1 cellular context compared by ENCODE assay signal in genomic region chr1:179872558-179872957, GRCh38.
TF ChIP-seq lines count a peak whose summit lies in the region.

No MANE protein-coding gene starts in this region.

TF ChIP-seq in HepG2, 621 proteins besides CTCF, POLR2A, EP300 and RAD21:
- TF ChIP-seq SIN3B (IDR thresholded peaks at IDR 0.05; ENCODE audit: low read length) = no peak
- no peak for TF ChIP-seq TIGD3 (CRISPR knock-in tag; IDR thresholded peaks at IDR 0.05; ENCODE audit: borderline replicate concordance)
- no peak for TF ChIP-seq ZMAT3 (CRISPR knock-in tag; conservative IDR thresholded peaks at IDR 0.05)
- no peak for TF ChIP-seq PLSCR1 (CRISPR knock-in tag; IDR thresholded peaks at IDR 0.05; ENCODE audit: borderline replicate concordance)
- no peak for TF ChIP-seq ZNF660 (CRISPR knock-in tag; IDR thresholded peaks at IDR 0.05; ENCODE audit: borderline replicate concordance, low read depth)
